In the genomic region with DNA sequence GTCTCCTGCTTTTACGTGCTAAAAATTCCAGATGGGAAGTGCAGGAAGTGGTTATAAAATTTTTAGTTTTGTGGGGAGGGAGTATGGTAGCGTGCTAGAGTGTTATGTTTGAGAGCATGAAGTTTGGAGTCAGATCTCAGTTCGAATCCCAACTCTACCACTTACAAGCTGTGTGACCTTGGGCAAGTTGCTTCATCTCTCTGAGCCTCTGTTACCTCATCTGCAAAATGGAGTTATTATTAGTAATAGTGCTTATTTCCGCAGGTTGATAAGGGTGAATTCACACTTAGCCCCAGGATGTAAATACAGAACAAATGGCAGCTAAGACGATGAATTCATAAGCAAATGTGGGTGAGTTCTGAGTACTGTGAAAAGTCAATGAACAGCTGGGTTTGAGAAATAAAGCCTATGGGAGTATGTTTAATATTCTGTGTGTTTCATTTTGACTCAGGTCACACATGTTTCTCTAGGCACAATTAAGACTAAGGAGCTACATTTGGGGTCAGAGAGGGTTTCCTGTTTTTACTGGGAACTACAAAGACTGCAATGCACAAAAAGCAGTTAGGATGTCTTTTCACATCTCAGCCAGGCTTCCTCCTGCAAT, we compare ENCODE assay signal across 11 cellular contexts.
DNase-seq lines count a peak whose midpoint lies in the region; ATAC-seq and FAIRE-seq lines count a peak whose summit lies in the region.
"Had no signal": no experiment of that assay in that cellular context is flagged by ENCODE, and none has a peak within 500 bp of the region (broad histone marks: within the 10 kb centered on the region; RNA-seq: fewer than 3 reads in every experiment).

No MANE protein-coding gene starts in this region.

- peaks cover 5% of the 10 kb centered on the region for H3K9me3 Mint-ChIP-seq in activated naive CD8-positive, alpha-beta T cell treated with anti-CD3 and anti-CD28 coated beads, Interleukin-2, amount 50 U/mL, for 24 hours

- ATAC-seq in GM18511 (IDR thresholded peaks at IDR 0.05; ENCODE audit: unreplicated experiment) (peak; percentile 85), GM19452 (IDR thresholded peaks at IDR 0.05; ENCODE audit: unreplicated experiment) (peak; percentile 69), HG03159 (IDR thresholded peaks at IDR 0.05; ENCODE audit: unreplicated experiment) (peak; percentile 74)
- peak; percentile 20 for ATAC-seq in activated naive CD8-positive, alpha-beta T cell treated with anti-CD3 and anti-CD28 coated beads, Interleukin-2, amount 50 U/mL, for 24 hours

- H3K4me1 Mint-ChIP-seq in activated naive CD8-positive, alpha-beta T cell treated with anti-CD3 and anti-CD28 coated beads, Interleukin-2, amount 50 U/mL, for 24 hours, result peaks cover 21% of the 10 kb centered on the region

- H3K27ac Mint-ChIP-seq in activated naive CD8-positive, alpha-beta T cell treated with anti-CD3 and anti-CD28 coated beads, Interleukin-2, amount 50 U/mL, for 24 hours, result no peak overlapping the region

- no peaks in the 10 kb centered on the region for H3K36me3 Mint-ChIP-seq in activated naive CD8-positive, alpha-beta T cell treated with anti-CD3 and anti-CD28 coated beads, Interleukin-2, amount 50 U/mL, for 24 hours (ENCODE audit: low read depth)

- DNase-seq in activated naive CD8-positive, alpha-beta T cell treated with anti-CD3 and anti-CD28 coated beads, Interleukin-2, amount 50 U/mL, for 24 hours, result no peak
- DNase-seq in dermis blood vessel endothelial cell, result no peak
- no peak for DNase-seq in DMS 273 (lab: John Stamatoyannopoulos, UW; ENCODE audit: unreplicated experiment)
- DNase-seq in RCC 7860 (ENCODE audit: low spot score), result no peak
- no peak for DNase-seq in HPDE6-E6E7 (ENCODE audit: extremely low spot score)
- DNase-seq: esophagus squamous epithelium, SHP77, WERI-Rb-1 had no signal

- no peak overlapping the region for H3K4me3 Mint-ChIP-seq in activated naive CD8-positive, alpha-beta T cell treated with anti-CD3 and anti-CD28 coated beads, Interleukin-2, amount 50 U/mL, for 24 hours

- FAIRE-seq in RCC 7860 (lab: Jason Lieb, UNC), result no peak

- no peaks in the 10 kb centered on the region for H3K27me3 Mint-ChIP-seq in activated naive CD8-positive, alpha-beta T cell treated with anti-CD3 and anti-CD28 coated beads, Interleukin-2, amount 50 U/mL, for 24 hours

Comparison
In these comparisons a context has a peak if more than half of its experiments do, and no peak if none do; other contexts are left out.
1. ATAC-seq: peak in every context shown above with its lines; median percentile 85 in GM18511; 74 in HG03159; 69 in GM19452; 20 in activated naive CD8-positive, alpha-beta T cell treated with anti-CD3 and anti-CD28 coated beads, Interleukin-2, amount 50 U/mL, for 24 hours.